Comparison of ENCODE assay signal across 8 cellular contexts in genomic region chr17:67825627-67826588, GRCh38. TPM values are rescaled to one million over a fixed set of nuclear protein-coding genes. Genes with fewer than 3 reads are reported as not detected.
DNase-seq lines count a peak whose midpoint lies in the region; ATAC-seq and TF ChIP-seq lines count a peak whose summit lies in the region.
"Not testable (repeated sequence)": the region's sequence is repeated elsewhere in the genome, so short reads cannot be mapped to it uniquely, and the experiment has no call there.

No MANE protein-coding gene starts in this region.

- H3K4me3 ChIP-seq in AG04450 (ENCODE audit: low read depth, low read length): peak overlapping the region; percentile 93
- H3K4me3 ChIP-seq in colonic mucosa: peak overlapping the region; percentile 56

- H3K36me3 ChIP-seq in colonic mucosa: not testable (repeated sequence)

- H3K27ac ChIP-seq in AG04450 (ENCODE audit: low read depth, low read length): not testable (repeated sequence)
- peak overlapping the region; percentile 77 for H3K27ac ChIP-seq in colonic mucosa
- H3K27ac ChIP-seq in layer of hippocampus (ENCODE audit: low read depth, low read length): peak overlapping the region; percentile 77

- H3K27me3 ChIP-seq in AG04450 (ENCODE audit: control insufficient read depth, insufficient read depth, low read length); colonic mucosa; layer of hippocampus (ENCODE audit: control insufficient read depth, insufficient read depth, low read length): not testable (repeated sequence)

- TF ChIP-seq POLR2A in GM19193 (IDR thresholded peaks at IDR 0.05; ENCODE audit: extremely low read depth, insufficient read depth, insufficient read length): peak; percentile 32

- not testable (repeated sequence) for TF ChIP-seq CTCF in AG04450 (IDR thresholded peaks at IDR 0.05; ENCODE audit: low read depth, low read length); colonic mucosa (IDR thresholded peaks at IDR 0.05)

- not testable (repeated sequence) for H3K4me1 ChIP-seq in colonic mucosa

- intact Hi-C loops in colonic mucosa (cut with DNase I): not testable (repeated sequence)

- CTCF ChIA-PET in AG04450 (lab: Charles Lee): interaction anchor here (0.6 to 1.9 kb wide), 4 partner anchors 16 to 560 kb away, joined by 3 to 15 read pairs (median 4); no protein-coding TSS in a partner anchor

- not testable (repeated sequence) for DNase-seq in AG04450 (ENCODE audit: low read depth, low spot score)
- peak; percentile 21 for DNase-seq in NCI-H748 treated with DMSO at 0.1 percent for 48 hours (lab: John Stamatoyannopoulos, UW)
- DNase-seq in activated CD4-positive, alpha-beta T cell treated with anti-CD3 and anti-CD28 coated beads, Interleukin-2, amount 50 U/mL, for 48 hours: peak; percentile 46 to 54
- peak; percentile 45 for DNase-seq in colonic mucosa
- peak; percentile 10 to 34 (median 26) for DNase-seq in stimulated activated CD4-positive, alpha-beta T cell treated with anti-CD3 and anti-CD28 coated beads, Interleukin-12 subunit alpha, Interleukin-12 subunit beta, amount 100 ng/mL, for 48 hours (ENCODE audit: low read depth in 2 of 3, low spot score in 1 of 3)

- peak overlapping the region; percentile 85 to 87 for H3K9ac ChIP-seq in colonic mucosa (ENCODE audit: low read depth in 2 of 2, low read length in 2 of 2)

- POLR2A ChIA-PET in AG04450 (lab: Yijun Ruan, JAX): interaction anchor here (0.6 to 1.0 kb wide), 3 partner anchors 25 to 450 kb away, joined by 3 to 8 read pairs (median 5); no protein-coding TSS in a partner anchor

- H3K9me3 ChIP-seq in AG04450 (ENCODE audit: control insufficient read depth, insufficient read depth, low read length); colonic mucosa: not testable (repeated sequence)

- peak; percentile 41 for ATAC-seq in HG03135 (IDR thresholded peaks at IDR 0.05; ENCODE audit: unreplicated experiment)

RNA-seq across cellular contexts. Expression of gene BPTF, which starts 0.6 kb away (rescaled TPM):
- polyA plus RNA-seq in AG04450 (2011; rRNA removed): 34.9 and 46.0 TPM in 2 replicates
- polyA minus RNA-seq in AG04450 (2011; rRNA and poly(A)+ RNA removed): 70.8 and 88.4 TPM in 2 replicates
- total RNA-seq in colonic mucosa: 10 to 100 TPM; 61.3 to 77.9 TPM
